In genomic region chr7:75842836-75843446, GRCh38 we compare ENCODE assay signal across 1 cellular context.
A peak's percentile ranks its signal among the peaks of the same experiment; 100 is the strongest.
TF ChIP-seq lines count a peak whose summit lies in the region.

No MANE protein-coding gene starts in this region.

TF ChIP-seq in GM12878, 131 proteins besides CTCF, POLR2A, EP300 and RAD21 (continued from another document and continues in another):
- TF ChIP-seq E4F1 (IDR thresholded peaks at IDR 0.05; ENCODE audit: borderline replicate concordance, partially characterized antibody) = no peak
- TF ChIP-seq IRF4 (IDR thresholded peaks at IDR 0.05; ENCODE audit: low read depth, low read length) = peak; percentile 52; the same call in 1 of the 2 replicates
- TF ChIP-seq NFXL1 (IDR thresholded peaks at IDR 0.05; ENCODE audit: borderline replicate concordance) = no peak
- TF ChIP-seq LARP7 (IDR thresholded peaks at IDR 0.05) = no peak
- TF ChIP-seq MXI1 (IDR thresholded peaks at IDR 0.05; ENCODE audit: low read depth, low read length) = no peak
- no peak for TF ChIP-seq TAF1 (IDR thresholded peaks at IDR 0.05; ENCODE audit: borderline replicate concordance, low read depth, low read length)
- TF ChIP-seq CEBPZ (IDR thresholded peaks at IDR 0.05; ENCODE audit: low read depth, low read length) = no peak
- TF ChIP-seq JUNB (IDR thresholded peaks at IDR 0.05) = peak; percentile 80
- peak in 1 of 2 experiments; percentile 95; a peak in 2 of 3 replicates for TF ChIP-seq EGR1 (IDR thresholded peaks at IDR 0.05; ENCODE audit: borderline replicate concordance in 1 of 2, low read depth in 2 of 2, low read length in 2 of 2)
- TF ChIP-seq ZBED1 (IDR thresholded peaks at IDR 0.05; ENCODE audit: borderline replicate concordance) = peak; percentile 75
- TF ChIP-seq REST (IDR thresholded peaks at IDR 0.05; ENCODE audit: low read depth, low read length) = no peak
- TF ChIP-seq ETV6 (conservative IDR thresholded peaks at IDR 0.05 in 1 of 2, IDR thresholded peaks at IDR 0.05 in 1 of 2; ENCODE audit: borderline replicate concordance in 1 of 2, low read depth in 1 of 2) = peak in 1 of 2 experiments; percentile 73; a peak in 1 of 4 replicates
- TF ChIP-seq POU2F2 (IDR thresholded peaks at IDR 0.05; ENCODE audit: borderline replicate concordance, low read depth, low read length) = peak; percentile 88; the same call in 1 of the 3 replicates
- TF ChIP-seq NFYA (IDR thresholded peaks at IDR 0.05; ENCODE audit: borderline replicate concordance, low read depth, low read length) = no peak
- peak; percentile 63 for TF ChIP-seq DPF2 (IDR thresholded peaks at IDR 0.05)
- TF ChIP-seq SIN3A (IDR thresholded peaks at IDR 0.05; ENCODE audit: low read depth, low read length) = no peak
- TF ChIP-seq SKIL (IDR thresholded peaks at IDR 0.05; ENCODE audit: low read depth, poor library complexity, severe bottlenecking) = peak; percentile 43
- TF ChIP-seq POLR2AphosphoS2 (IDR thresholded peaks at IDR 0.05; ENCODE audit: low read depth, low read length) = no peak
- TF ChIP-seq RB1 (IDR thresholded peaks at IDR 0.05; ENCODE audit: borderline replicate concordance) = no peak
- TF ChIP-seq HDGF (IDR thresholded peaks at IDR 0.05) = no peak
- TF ChIP-seq E2F4 (IDR thresholded peaks at IDR 0.05; ENCODE audit: low read depth, low read length) = no peak
- TF ChIP-seq ZBTB11 (CRISPR knock-in tag; IDR thresholded peaks at IDR 0.05) = no peak
- no peak for TF ChIP-seq GATAD2B (conservative IDR thresholded peaks at IDR 0.05; ENCODE audit: low read depth)
- peak; percentile 86 for TF ChIP-seq NFIC (IDR thresholded peaks at IDR 0.05; ENCODE audit: low read depth, low read length)
- peak; percentile 78 for TF ChIP-seq FOXM1 (IDR thresholded peaks at IDR 0.05; ENCODE audit: low read depth, low read length)
- no peak for TF ChIP-seq SMARCA5 (IDR thresholded peaks at IDR 0.05)
- peak; percentile 62; the same call in 1 of the 2 replicates for TF ChIP-seq CREM (IDR thresholded peaks at IDR 0.05; ENCODE audit: low read depth)
- no peak for TF ChIP-seq SREBF2 (IDR thresholded peaks at IDR 0.05; ENCODE audit: low read length)
- no peak for TF ChIP-seq BMI1 (IDR thresholded peaks at IDR 0.05; ENCODE audit: borderline replicate concordance)
- TF ChIP-seq MYC (IDR thresholded peaks at IDR 0.05; ENCODE audit: insufficient read depth, insufficient read length, insufficient replicate concordance, low read length, severe bottlenecking) = no peak
- TF ChIP-seq SRF (IDR thresholded peaks at IDR 0.05; ENCODE audit: low read depth in 2 of 2, low read length in 2 of 2) = no peak
- no peak for TF ChIP-seq HDAC2 (IDR thresholded peaks at IDR 0.05)
- no peak for TF ChIP-seq NKRF (conservative IDR thresholded peaks at IDR 0.05)
- TF ChIP-seq FOXK2 (IDR thresholded peaks at IDR 0.05) = peak; percentile 40; the same call in 1 of the 2 replicates
- peak in 1 of 2 experiments; percentile 77; a peak in 1 of 4 replicates for TF ChIP-seq CEBPB (IDR thresholded peaks at IDR 0.05; ENCODE audit: borderline replicate concordance in 1 of 2, low read depth in 2 of 2, low read length in 2 of 2)
- TF ChIP-seq MTA3 (IDR thresholded peaks at IDR 0.05; ENCODE audit: borderline replicate concordance, low read length) = no peak
- TF ChIP-seq ZZZ3 (IDR thresholded peaks at IDR 0.05; ENCODE audit: control insufficient read depth, insufficient read length, low read depth) = no peak
- TF ChIP-seq EZH2 (IDR thresholded peaks at IDR 0.05; ENCODE audit: borderline replicate concordance, control insufficient read depth, low read depth, low read length) = no peak
